ENCODE assay signal across 9 cellular contexts in the genomic region with DNA sequence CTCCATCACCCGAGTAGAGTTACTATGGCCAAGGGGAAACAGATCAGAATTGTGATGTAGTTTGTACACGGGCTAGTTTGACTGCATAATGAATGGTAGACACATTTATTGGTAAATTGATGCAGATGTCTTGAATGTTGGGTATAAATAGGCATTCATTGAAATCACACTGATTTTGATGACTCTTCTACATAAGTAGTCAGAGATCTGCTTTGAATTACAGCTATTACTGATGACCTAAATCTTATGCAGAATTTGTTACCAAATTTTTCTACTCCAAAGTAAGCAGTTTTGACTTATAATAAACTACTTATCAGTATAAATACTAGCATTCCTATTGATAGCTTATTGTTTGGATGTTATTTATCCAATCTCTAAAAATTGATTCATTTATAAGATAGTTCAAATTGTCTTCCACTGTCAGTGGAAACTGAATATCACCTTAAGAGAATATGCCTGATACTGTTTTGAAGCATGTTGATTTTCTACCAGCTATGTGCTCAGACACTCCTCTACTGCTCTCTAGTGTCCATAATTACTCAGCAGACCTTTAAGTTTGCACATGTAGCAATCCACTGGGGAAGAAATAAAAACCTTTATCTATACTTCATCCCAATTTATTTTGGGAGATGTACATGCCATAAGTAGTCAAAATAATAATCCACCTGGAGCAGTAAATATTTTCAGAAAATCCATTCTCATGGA.
DNase-seq lines count a peak whose midpoint lies in the region; ATAC-seq and TF ChIP-seq lines count a peak whose summit lies in the region.
"Had no signal": no experiment of that assay in that cellular context is flagged by ENCODE, and none has a peak within 500 bp of the region (broad histone marks: within the 10 kb centered on the region; RNA-seq: fewer than 3 reads in every experiment).

No MANE protein-coding gene starts in this region.

- no peak for DNase-seq in GM12864 (ENCODE audit: low read depth)
- peak; percentile 1 for DNase-seq in NCI-H128 (lab: John Stamatoyannopoulos, UW; ENCODE audit: unreplicated experiment)
- no peak for DNase-seq in WERI-Rb-1
- DNase-seq in left ventricle myocardium inferior: no peak
- no peak for DNase-seq in suprapubic skin (ENCODE audit: low spot score in 2 of 2)
- no peak for DNase-seq in T-helper 1 cell

- intact Hi-C loops in left ventricle myocardium inferior (cut with micrococcal nuclease): loop anchor here (5.0 to 10.0 kb wide), 3 partner anchors 435 to 748 kb away; no protein-coding TSS in a partner anchor

- H3K27ac ChIP-seq in WERI-Rb-1: no peak overlapping the region
- no peak overlapping the region for H3K27ac ChIP-seq in left ventricle myocardium inferior (replicated peaks)
- H3K27ac ChIP-seq in suprapubic skin: no peak overlapping the region
- H3K27ac ChIP-seq: neutrophil had no signal

- H3K4me3 ChIP-seq in GM12864 (ENCODE audit: low read depth, low read length) (no peak overlapping the region), WERI-Rb-1 (ENCODE audit: low read depth, low read length) (no peak overlapping the region), left ventricle myocardium inferior (no peak overlapping the region), suprapubic skin (no peak overlapping the region)

- peak; percentile 33 for TF ChIP-seq CTCF in GM12864 (IDR thresholded peaks at IDR 0.05; ENCODE audit: low read depth, low read length, missing control alignments)
- peak; percentile 40 for TF ChIP-seq CTCF in WERI-Rb-1 (IDR thresholded peaks at IDR 0.05; ENCODE audit: low read depth, low read length)
- peak; percentile 83 for TF ChIP-seq CTCF in left ventricle myocardium inferior (IDR thresholded peaks at IDR 0.05; ENCODE audit: borderline replicate concordance)
- peak; percentile 36 to 54 for TF ChIP-seq CTCF in suprapubic skin (IDR thresholded peaks at IDR 0.05)

- TF ChIP-seq EP300 in suprapubic skin (IDR thresholded peaks at IDR 0.05): no peak

- H3K9me3 ChIP-seq in WERI-Rb-1 (ENCODE audit: severe bottlenecking) (no peaks in the 10 kb centered on the region), left ventricle myocardium inferior (replicated peaks) (no peaks in the 10 kb centered on the region), suprapubic skin (no peaks in the 10 kb centered on the region)
- H3K9me3 ChIP-seq: neutrophil had no signal

- WGBS in suprapubic skin: 53% methylated on average over 2 of the region's 2 CpGs

- ATAC-seq in GM19324 (IDR thresholded peaks at IDR 0.05; ENCODE audit: low FRiP score, unreplicated experiment) (no peak), GM19351 (IDR thresholded peaks at IDR 0.05; ENCODE audit: unreplicated experiment) (no peak)

- TF ChIP-seq POLR2A in suprapubic skin (IDR thresholded peaks at IDR 0.05): no peak

- H3K4me1 ChIP-seq in left ventricle myocardium inferior: peaks cover 14% of the 10 kb centered on the region
- peaks cover 4% of the 10 kb centered on the region for H3K4me1 ChIP-seq in suprapubic skin

- H3K27me3 ChIP-seq in WERI-Rb-1 (ENCODE audit: insufficient read depth, low read depth, severe bottlenecking) (no peaks in the 10 kb centered on the region), left ventricle myocardium inferior (ENCODE audit: low read depth) (no peaks in the 10 kb centered on the region), suprapubic skin (no peaks in the 10 kb centered on the region)
- H3K27me3 ChIP-seq: neutrophil had no signal

- H3K36me3 ChIP-seq in WERI-Rb-1 (no peaks in the 10 kb centered on the region), left ventricle myocardium inferior (no peaks in the 10 kb centered on the region), suprapubic skin (no peaks in the 10 kb centered on the region)
- H3K36me3 ChIP-seq: neutrophil had no signal

Comparison
In these comparisons a context has a peak if more than half of its experiments do, and no peak if none do; other contexts are left out.
1. CTCF ChIP-seq: peak in every context shown above with its lines; median percentile 83 in left ventricle myocardium inferior; 45 in suprapubic skin; 40 in WERI-Rb-1; 33 in GM12864.